Comparison of ENCODE assay signal across 8 cellular contexts in the genomic region with DNA sequence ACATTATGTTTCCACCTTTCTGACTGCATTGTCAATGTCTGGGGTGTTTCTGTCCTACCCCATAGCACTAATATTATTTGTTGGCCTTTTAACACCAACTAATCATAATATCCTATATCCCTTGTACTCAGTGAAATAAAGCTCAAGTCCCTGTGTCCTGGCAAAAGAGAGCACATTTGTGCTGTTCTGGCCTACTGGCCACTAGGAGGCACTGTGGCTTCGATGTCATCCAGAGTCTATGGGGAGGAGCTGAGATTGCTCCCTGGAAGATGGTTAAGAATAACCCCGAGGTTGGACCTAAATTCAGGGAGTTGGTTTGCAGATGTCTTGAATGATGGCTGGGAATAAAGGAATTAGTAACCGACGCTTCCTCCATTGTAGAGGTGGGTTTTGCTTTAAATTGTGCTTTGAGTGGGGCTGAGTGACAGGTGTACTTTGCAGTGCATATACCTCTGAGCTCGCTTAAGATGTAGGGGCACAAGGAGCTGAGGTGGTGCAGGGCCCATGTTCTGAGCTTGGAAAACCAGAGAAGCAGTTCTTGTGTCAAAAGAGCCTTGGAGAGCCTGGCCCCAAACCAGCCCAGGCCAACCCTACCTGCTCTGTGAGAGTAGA.
A peak's percentile ranks its signal among the peaks of the same experiment; 100 is the strongest.
DNase-seq lines count a peak whose midpoint lies in the region; ATAC-seq and TF ChIP-seq lines count a peak whose summit lies in the region.

No MANE protein-coding gene starts in this region.

- H3K9ac ChIP-seq in DND-41 (ENCODE audit: low read depth, low read length) = peak overlapping the region; percentile 34; the same call in 1 of the 2 replicates

- H3K9me3 ChIP-seq in DND-41 (ENCODE audit: insufficient read depth, low read length, severe bottlenecking) (no peaks in the 10 kb centered on the region), upper lobe of right lung (no peaks in the 10 kb centered on the region)

- H3K36me3 ChIP-seq in DND-41 (ENCODE audit: insufficient read depth, low read length) = no peaks in the 10 kb centered on the region
- H3K36me3 ChIP-seq in upper lobe of right lung = no peaks in the 10 kb centered on the region

- H3K27ac ChIP-seq in DND-41 (ENCODE audit: low read length) = peak overlapping the region; percentile 75
- no peak overlapping the region for H3K27ac ChIP-seq in upper lobe of right lung

- DNase-seq in DND-41 (peak; percentile 73), T-cell (peak in 31 of 34 experiments; percentile 11 to 55 (median 39)), medulla oblongata (ENCODE audit: extremely low spot score) (peak; percentile 25), upper lobe of right lung (no peak), NCI-H2196 treated with DMSO at 0.1 percent for 48 hours (lab: John Stamatoyannopoulos, UW; ENCODE audit: unreplicated experiment) (no peak)

- no peaks in the 10 kb centered on the region for H3K9me3 Mint-ChIP-seq in T-cell
- no peaks in the 10 kb centered on the region for H3K9me3 Mint-ChIP-seq in brain

- H3K27ac Mint-ChIP-seq in T-cell = peak overlapping the region in 1 of 2 donors; percentile 3
- H3K27ac Mint-ChIP-seq in brain = no peak overlapping the region

- H3K36me3 Mint-ChIP-seq in T-cell (no peaks in the 10 kb centered on the region), brain (no peaks in the 10 kb centered on the region)

- no peaks in the 10 kb centered on the region for H4K20me1 ChIP-seq in DND-41 (ENCODE audit: insufficient read depth, low read length)

- H3K4me1 Mint-ChIP-seq in T-cell (peaks cover 0 to 3% (median 3%) of the 10 kb centered on the region in 3 donors), brain (no peaks in the 10 kb centered on the region)

- H3K27me3 Mint-ChIP-seq in T-cell = peaks cover 6 to 9% of the 10 kb centered on the region in 2 donors
- H3K27me3 Mint-ChIP-seq in brain = peaks cover 9% of the 10 kb centered on the region

- CTCF ChIA-PET in T-cell (lab: Charles Lee) = interaction anchor here (0.6 to 1.3 kb wide), 16 partner anchors 13 to 926 kb away, joined by 3 to 10 read pairs (median 4); no protein-coding TSS in a partner anchor

- H2AFZ ChIP-seq in DND-41 (ENCODE audit: low read depth, low read length) = no peak overlapping the region

- peaks cover 89% of the 10 kb centered on the region for H3K4me1 ChIP-seq in DND-41 (ENCODE audit: insufficient read depth, low read length)
- H3K4me1 ChIP-seq in upper lobe of right lung = no peaks in the 10 kb centered on the region

- TF ChIP-seq CTCF in DND-41 (IDR thresholded peaks at IDR 0.05; ENCODE audit: borderline replicate concordance, extremely low read depth, low read length, poor library complexity, severe bottlenecking) = peak; percentile 90
- peak; percentile 15 to 47 for TF ChIP-seq CTCF in brain (conservative IDR thresholded peaks at IDR 0.05)
- peak; percentile 58 for TF ChIP-seq CTCF in upper lobe of right lung (IDR thresholded peaks at IDR 0.05)

- H3K4me2 ChIP-seq in DND-41 (ENCODE audit: insufficient read depth, low read length) = peak overlapping the region; percentile 36

- peak overlapping the region in 2 of 3 donors; percentile 47 to 57 for H3K4me3 Mint-ChIP-seq in T-cell
- no peak overlapping the region for H3K4me3 Mint-ChIP-seq in brain

- POLR2A ChIA-PET in T-cell (lab: Charles Lee) = no interaction called here

- intact Hi-C loops in upper lobe of right lung (cut with DNase I) = no loop called here

- no peaks in the 10 kb centered on the region for H3K79me2 ChIP-seq in DND-41 (ENCODE audit: insufficient read depth, low read length)

- ATAC-seq in DND-41 (ENCODE audit: insufficient read depth, low read depth) = peak; percentile 87
- peak; percentile 92 for ATAC-seq in GM19438 (IDR thresholded peaks at IDR 0.05; ENCODE audit: low read depth, unreplicated experiment)
- ATAC-seq in HG03439 (IDR thresholded peaks at IDR 0.05; ENCODE audit: unreplicated experiment) = peak; percentile 68
- ATAC-seq in T-cell (replicated peaks in 1 of 4) = peak; percentile 71 to 86 (median 73)
- peak; percentile 81 for ATAC-seq in upper lobe of right lung

- H3K4me3 ChIP-seq in DND-41 (ENCODE audit: low read depth in 1 of 2, low read length in 2 of 2) (no peak overlapping the region; a peak in 1 of 4 replicates), upper lobe of right lung (no peak overlapping the region)

- no peaks in the 10 kb centered on the region for H3K27me3 ChIP-seq in DND-41 (ENCODE audit: insufficient read depth, low read length, poor library complexity)
- peaks cover 9% of the 10 kb centered on the region for H3K27me3 ChIP-seq in upper lobe of right lung

Comparison
In these comparisons a context has a peak if more than half of its experiments do, and no peak if none do; other contexts are left out.
1. DNase-seq: peak in DND-41 (single experiment), T-cell (31 of 34) and medulla oblongata (single experiment); none in upper lobe of right lung (single experiment) and NCI-H2196 treated with DMSO at 0.1 percent for 48 hours (single experiment).
2. CTCF ChIP-seq: peak in every context shown above with its lines; median percentile 90 in DND-41; 58 in upper lobe of right lung; 31 in brain.
3. H3K4me3 Mint-ChIP-seq: peak in T-cell (2 of 3); none in brain (0 of 5).
4. Peak in every context shown above with its lines, with median percentiles within 50 percentile points of each other: ATAC-seq.